8 cellular contexts compared by ENCODE assay signal in genomic region chr1:19484793-19485361, GRCh38. TPM values are rescaled to one million over a fixed set of nuclear protein-coding genes. Genes with fewer than 3 reads are reported as not detected.
A peak's percentile ranks its signal among the peaks of the same experiment; 100 is the strongest.
DNase-seq lines count a peak whose midpoint lies in the region; ATAC-seq and TF ChIP-seq lines count a peak whose summit lies in the region.

No MANE protein-coding gene starts in this region.

- no peaks in the 10 kb centered on the region for H3K27me3 ChIP-seq in BLaER1 treated with 17β-estradiol and CSF1 and Interleukin-3, amounts not matched to agents 10 nM and 100 nM

- H3K27ac Mint-ChIP-seq in activated CD8-positive, alpha-beta T cell treated with anti-CD3 and anti-CD28 coated beads, Interleukin-2, amount 10 ng/mL, durations not matched to agents 7 days and 5 days: peak overlapping the region; percentile 92
- peak overlapping the region; percentile 94 for H3K27ac Mint-ChIP-seq in progenitor cell of endocrine pancreas

- CTCF ChIA-PET in activated CD8-positive, alpha-beta T cell treated with anti-CD3 and anti-CD28 coated beads, Interleukin-2, amount 10 ng/mL, durations not matched to agents 7 days and 5 days (lab: Charles Lee): interaction anchor here (1.0 to 3.4 kb wide), 3 partner anchors 7 to 231 kb away, joined by 3 to 20 read pairs (median 3); no protein-coding TSS in a partner anchor

- no peaks in the 10 kb centered on the region for H3K27me3 Mint-ChIP-seq in activated CD8-positive, alpha-beta T cell treated with anti-CD3 and anti-CD28 coated beads, Interleukin-2, amount 10 ng/mL, durations not matched to agents 7 days and 5 days (ENCODE audit: low read depth)
- H3K27me3 Mint-ChIP-seq in progenitor cell of endocrine pancreas: no peaks in the 10 kb centered on the region

- peak overlapping the region; percentile 84 to 96 (median 91) for H3K27ac ChIP-seq in BLaER1 treated with 17β-estradiol and CSF1 and Interleukin-3, amounts not matched to agents 10 nM and 100 nM

- no peaks in the 10 kb centered on the region for H3K9me3 Mint-ChIP-seq in activated CD8-positive, alpha-beta T cell treated with anti-CD3 and anti-CD28 coated beads, Interleukin-2, amount 10 ng/mL, durations not matched to agents 7 days and 5 days (ENCODE audit: insufficient read depth)
- no peaks in the 10 kb centered on the region for H3K9me3 Mint-ChIP-seq in progenitor cell of endocrine pancreas (ENCODE audit: low read depth)

- peaks cover 47 to 53% (median 51%) of the 10 kb centered on the region in 11 experiments for H4K20me1 ChIP-seq in BLaER1 treated with 17β-estradiol and CSF1 and Interleukin-3, amounts not matched to agents 10 nM and 100 nM

- POLR2A ChIA-PET in activated CD8-positive, alpha-beta T cell treated with anti-CD3 and anti-CD28 coated beads, Interleukin-2, amount 10 ng/mL, durations not matched to agents 7 days and 5 days (lab: Charles Lee): interaction anchor here (0.8 to 13.1 kb wide), 7 partner anchors 8 to 114 kb away, joined by 3 to 194 read pairs (median 6); a partner anchor contains a TSS

- peak; percentile 23 for ATAC-seq in GM19035 (IDR thresholded peaks at IDR 0.05; ENCODE audit: unreplicated experiment)
- ATAC-seq in HG03442 (IDR thresholded peaks at IDR 0.05; ENCODE audit: unreplicated experiment): peak; percentile 25
- peak; percentile 6 for ATAC-seq in activated CD8-positive, alpha-beta T cell treated with anti-CD3 and anti-CD28 coated beads, Interleukin-2, amount 10 ng/mL, durations not matched to agents 7 days and 5 days
- ATAC-seq in Right ventricle myocardium superior (ENCODE audit: poor library complexity): peak; percentile 23
- no peak for ATAC-seq in GM18861 (IDR thresholded peaks at IDR 0.05; ENCODE audit: unreplicated experiment)

- H3K9ac ChIP-seq in BLaER1 treated with 17β-estradiol and CSF1 and Interleukin-3, amounts not matched to agents 10 nM and 100 nM: peak overlapping the region; percentile 90 to 99 (median 95)

- intact Hi-C loops in Right ventricle myocardium superior (cut with DNase I): loop anchor here (5.0 to 10.0 kb wide), 3 partner anchors 50 to 162 kb away; no protein-coding TSS in a partner anchor

- H3K4me1 ChIP-seq in BLaER1 treated with 17β-estradiol and CSF1 and Interleukin-3, amounts not matched to agents 10 nM and 100 nM: peaks cover 64 to 74% (median 70%) of the 10 kb centered on the region in 10 experiments

- H3K36me3 Mint-ChIP-seq in activated CD8-positive, alpha-beta T cell treated with anti-CD3 and anti-CD28 coated beads, Interleukin-2, amount 10 ng/mL, durations not matched to agents 7 days and 5 days (ENCODE audit: low read depth): peaks cover 34% of the 10 kb centered on the region
- H3K36me3 Mint-ChIP-seq in progenitor cell of endocrine pancreas (ENCODE audit: insufficient read depth): peaks cover 2% of the 10 kb centered on the region

- peak overlapping the region; percentile 98 to 100 (median 99) for H3K4me2 ChIP-seq in BLaER1 treated with 17β-estradiol and CSF1 and Interleukin-3, amounts not matched to agents 10 nM and 100 nM

- H3K9me3 ChIP-seq in BLaER1 treated with 17β-estradiol and CSF1 and Interleukin-3, amounts not matched to agents 10 nM and 100 nM (replicated peaks in 1 of 11): no peaks in the 10 kb centered on the region

- peaks cover 5 to 44% (median 38%) of the 10 kb centered on the region in 11 experiments; a peak in 18 of 22 replicates for H3K36me3 ChIP-seq in BLaER1 treated with 17β-estradiol and CSF1 and Interleukin-3, amounts not matched to agents 10 nM and 100 nM

- DNase-seq in activated CD8-positive, alpha-beta T cell treated with anti-CD3 and anti-CD28 coated beads, Interleukin-2, amount 10 ng/mL, durations not matched to agents 7 days and 5 days: no peak
- DNase-seq in Right ventricle myocardium superior: no peak
- peak; percentile 30 for DNase-seq in progenitor cell of endocrine pancreas (ENCODE audit: low spot score, unreplicated experiment)
- DNase-seq in DMS153 (lab: John Stamatoyannopoulos, UW): no peak

- peaks cover 62% of the 10 kb centered on the region for H3K4me1 Mint-ChIP-seq in activated CD8-positive, alpha-beta T cell treated with anti-CD3 and anti-CD28 coated beads, Interleukin-2, amount 10 ng/mL, durations not matched to agents 7 days and 5 days (ENCODE audit: low read depth)
- peaks cover 26% of the 10 kb centered on the region for H3K4me1 Mint-ChIP-seq in progenitor cell of endocrine pancreas (ENCODE audit: low read depth)

- H3K4me3 ChIP-seq in BLaER1 treated with 17β-estradiol and CSF1 and Interleukin-3, amounts not matched to agents 10 nM and 100 nM: peak overlapping the region; percentile 78 to 99 (median 93)

- TF ChIP-seq CTCF in progenitor cell of endocrine pancreas (IDR thresholded peaks at IDR 0.05; ENCODE audit: unreplicated experiment): no peak

- H3K4me3 Mint-ChIP-seq in activated CD8-positive, alpha-beta T cell treated with anti-CD3 and anti-CD28 coated beads, Interleukin-2, amount 10 ng/mL, durations not matched to agents 7 days and 5 days: peak overlapping the region; percentile 95
- H3K4me3 Mint-ChIP-seq in progenitor cell of endocrine pancreas (ENCODE audit: low read depth): peak overlapping the region; percentile 90

RNA-seq across cellular contexts. Expression of gene CAPZB, which starts 0.5 kb away (rescaled TPM):
- 100 to 1,000 TPM; 492 to 518 TPM for total RNA-seq in activated CD8-positive, alpha-beta T cell treated with anti-CD3 and anti-CD28 coated beads, Interleukin-2, amount 10 ng/mL, durations not matched to agents 7 days and 5 days
- total RNA-seq in Right ventricle myocardium superior (222 TPM), progenitor cell of endocrine pancreas (189 and 211 TPM in 2 replicates)
